ENCODE assay signal across 9 cellular contexts in genomic region chr22:31122532-31123291, GRCh38. TPM values are rescaled to one million over a fixed set of nuclear protein-coding genes. Genes with fewer than 3 reads are reported as not detected.
DNase-seq lines count a peak whose midpoint lies in the region; ATAC-seq and TF ChIP-seq lines count a peak whose summit lies in the region.
"Had no signal": no experiment of that assay in that cellular context is flagged by ENCODE, and none has a peak within 500 bp of the region (broad histone marks: within the 10 kb centered on the region; RNA-seq: fewer than 3 reads in every experiment).

Gene INPP5J, plus strand, starts transcription at chr22:31122966. Its CDS starts 49 bp downstream, at chr22:31123015.

- H3K9me3 ChIP-seq in neural cell (ENCODE audit: low read length) (no peaks in the 10 kb centered on the region), tibial nerve (no peaks in the 10 kb centered on the region)

- TF ChIP-seq POLR2A in tibial nerve (IDR thresholded peaks at IDR 0.05): no peak

- H3K4me3 ChIP-seq in neural cell (ENCODE audit: low read length) (peak within 1 kb of the TSS; percentile 74), tibial nerve (peak within 1 kb of the TSS in 2 of 4 donors; percentile 35 to 36)

- peak within 1 kb of the TSS; percentile 27 for H3K4me2 ChIP-seq in neural cell (ENCODE audit: low read length)

- no peak for ATAC-seq in GM18907 (IDR thresholded peaks at IDR 0.05; ENCODE audit: unreplicated experiment)

- TF ChIP-seq RAD21 in neural cell (conservative IDR thresholded peaks at IDR 0.05): peak; percentile 24

- no peaks in the 10 kb centered on the region for H3K36me3 ChIP-seq in neural cell (ENCODE audit: insufficient read depth, low read length)
- no peaks in the 10 kb centered on the region for H3K36me3 ChIP-seq in tibial nerve

- H3F3A ChIP-seq in neural cell (ENCODE audit: insufficient read depth, low read length, poor library complexity, severe bottlenecking): no peaks in the 10 kb centered on the region

- H3K4me1 ChIP-seq in tibial nerve: peaks cover 0 to 14% (median 3%) of the 10 kb centered on the region in 4 donors

- no peaks in the 10 kb centered on the region for H3K79me2 ChIP-seq in neural cell (replicated peaks; ENCODE audit: insufficient read depth, low read length)

- no peaks in the 10 kb centered on the region for H4K20me1 ChIP-seq in neural cell (ENCODE audit: insufficient read depth)

- TF ChIP-seq CTCF in RWPE1 (conservative IDR thresholded peaks at IDR 0.05; ENCODE audit: low read depth) (no peak), neural cell (IDR thresholded peaks at IDR 0.05; ENCODE audit: poor library complexity, severe bottlenecking) (no peak), GM13976 (IDR thresholded peaks at IDR 0.05; ENCODE audit: borderline replicate concordance, control extremely low read depth, extremely low read depth, insufficient read depth, missing control alignments) (no peak), tibial nerve (IDR thresholded peaks at IDR 0.05) (no peak)

- H2AFZ ChIP-seq in neural cell (ENCODE audit: low read depth, low read length): peak within 1 kb of the TSS; percentile 86

- no peaks in the 10 kb centered on the region for H3K9me2 ChIP-seq in neural cell (ENCODE audit: insufficient read depth, low read length)

- TF ChIP-seq EP300 in neural cell (conservative IDR thresholded peaks at IDR 0.05; ENCODE audit: poor library complexity, severe bottlenecking) (no peak), tibial nerve (IDR thresholded peaks at IDR 0.05) (no peak)

- 9 to 21% methylated on average over 4 to 5 of the region's 10 CpGs for WGBS in tibial nerve, 2 donors

- CTCF ChIA-PET in RWPE1 (lab: Yijun Ruan, JAX): interaction anchor here (0.6 kb wide), 1 partner anchor 425 kb away, joined by 4 read pairs; no protein-coding TSS in a partner anchor

- peak; percentile 54 for DNase-seq in NCI-H1436 (lab: John Stamatoyannopoulos, UW)
- DNase-seq in NCI-H1436 treated with DMSO at 0.1 percent for 48 hours (lab: John Stamatoyannopoulos, UW): no peak
- DNase-seq in RWPE1 (ENCODE audit: low spot score): peak; percentile 57
- peak; percentile 29 for DNase-seq in fibroblast of peridontal ligament (ENCODE audit: extremely low read depth)
- no peak for DNase-seq in GM13976 (ENCODE audit: low spot score)
- DNase-seq in tibial nerve (ENCODE audit: low spot score in 2 of 2): no peak

- peak within 1 kb of the TSS; percentile 84 for H3K9ac ChIP-seq in neural cell (ENCODE audit: low read length)

- POLR2A ChIA-PET in RWPE1 (lab: Yijun Ruan, JAX; ENCODE audit: low non-redundant PET): no interaction called here

- H3K27ac ChIP-seq in RWPE1: peak within 1 kb of the TSS; percentile 36
- peak within 1 kb of the TSS; percentile 46 for H3K27ac ChIP-seq in neural cell (ENCODE audit: low read length)
- peak within 1 kb of the TSS in 1 of 4 donors; percentile 74 for H3K27ac ChIP-seq in tibial nerve

- H3K27me3 ChIP-seq in neural cell (ENCODE audit: insufficient read depth, low read depth, low read length): no peaks in the 10 kb centered on the region
- H3K27me3 ChIP-seq in tibial nerve: no peaks in the 10 kb centered on the region

- in situ Hi-C loops in GM13976 (cut with MboI; ENCODE audit: low sequenced_read_pairs, unreplicated experiment): no loop called here

TF ChIP-seq in neural cell, 6 proteins besides CTCF, POLR2A, EP300 and RAD21:
- TF ChIP-seq REST (IDR thresholded peaks at IDR 0.05; ENCODE audit: borderline replicate concordance) (peak; percentile 79), SMC3 (conservative IDR thresholded peaks at IDR 0.05; ENCODE audit: poor library complexity) (peak; percentile 44), TAF1 (IDR thresholded peaks at IDR 0.05; ENCODE audit: low read depth) (peak; percentile 67), POLR2AphosphoS5 (IDR thresholded peaks at IDR 0.05) (peak; percentile 82), EZH2 (IDR thresholded peaks at IDR 0.05; ENCODE audit: borderline replicate concordance, insufficient read depth, low read length, poor library complexity, severe bottlenecking) (no peak), MXI1 (conservative IDR thresholded peaks at IDR 0.05; ENCODE audit: poor library complexity, severe bottlenecking) (peak; percentile 42)

RNA-seq across cellular contexts. Expression of gene INPP5J, which starts in this region (rescaled TPM):
- polyA plus RNA-seq in neural cell: 3.7 and 9.4 TPM in 2 replicates
- polyA minus RNA-seq in neural cell: 5.1 and 6.0 TPM in 2 replicates
- total RNA-seq in tibial nerve: 1 to 10 TPM in 1 of 4 donors, under 1 TPM in 3; 0.20 to 1.0 (median 0.67) TPM
- total RNA-seq: T-helper 1 cell treated with Interleukin-12 subunit alpha and Interleukin-12 subunit beta and Interleukin-4 antibody, amounts not matched to agents 30 ng/mL and 1 ng/mL, for 36 hours had no signal

Comparison
In these comparisons a context has a peak if more than half of its experiments do, and no peak if none do; other contexts are left out.
1. DNase-seq: peak in NCI-H1436 (single experiment), RWPE1 (single experiment) and fibroblast of peridontal ligament (single experiment); none in NCI-H1436 treated with DMSO at 0.1 percent for 48 hours (single experiment), GM13976 (single experiment) and tibial nerve (0 of 2).